In the genomic region with DNA sequence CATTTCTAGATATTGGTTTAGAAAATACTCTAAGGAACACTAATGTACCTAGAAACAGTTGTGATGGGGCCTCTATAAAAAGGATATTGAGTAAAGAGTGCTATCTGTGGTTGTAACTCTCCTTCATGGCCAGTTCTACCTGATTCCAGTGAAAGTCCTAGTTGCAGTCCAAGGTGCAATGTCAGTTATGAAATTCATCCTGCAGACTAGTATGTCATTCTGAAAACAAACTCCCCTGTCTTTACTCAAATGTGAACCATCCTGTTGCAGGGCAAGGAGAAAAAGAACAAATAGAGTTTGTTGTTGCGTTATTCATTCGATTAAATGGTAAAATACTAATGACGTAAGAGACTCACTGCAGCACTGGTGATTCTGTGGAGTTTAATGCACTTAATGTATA, we compare ENCODE assay signal across 1 cellular context.
TF ChIP-seq lines count a peak whose summit lies in the region.

No MANE protein-coding gene starts in this region.

TF ChIP-seq in HepG2, 621 proteins besides CTCF, POLR2A, EP300 and RAD21 (continued from another document and continues in another):
- TF ChIP-seq PREB (CRISPR knock-in tag; IDR thresholded peaks at IDR 0.05) (no peak), PHF21A (CRISPR knock-in tag; IDR thresholded peaks at IDR 0.05) (peak; percentile 41; the same call in 1 of the 2 replicates), SIN3B (IDR thresholded peaks at IDR 0.05; ENCODE audit: low read length) (no peak), ZFP90 (CRISPR knock-in tag; IDR thresholded peaks at IDR 0.05; ENCODE audit: borderline replicate concordance) (no peak), PAF1 (CRISPR knock-in tag; IDR thresholded peaks at IDR 0.05) (no peak), STAG1 (CRISPR knock-in tag; IDR thresholded peaks at IDR 0.05) (no peak), MBNL3 (CRISPR knock-in tag; conservative IDR thresholded peaks at IDR 0.05) (no peak), SRF (IDR thresholded peaks at IDR 0.05; ENCODE audit: low read depth, low read length) (no peak), TCF7 (IDR thresholded peaks at IDR 0.05; ENCODE audit: low read depth) (no peak), TEF (CRISPR knock-in tag; IDR thresholded peaks at IDR 0.05) (no peak), KLF13 (CRISPR knock-in tag; IDR thresholded peaks at IDR 0.05) (no peak), DRAP1 (CRISPR knock-in tag; IDR thresholded peaks at IDR 0.05) (no peak), MBD4 (IDR thresholded peaks at IDR 0.05; ENCODE audit: borderline replicate concordance, low read length) (no peak), PHF20 (CRISPR knock-in tag; IDR thresholded peaks at IDR 0.05) (no peak), GPN1 (CRISPR knock-in tag; IDR thresholded peaks at IDR 0.05; ENCODE audit: borderline replicate concordance) (no peak), ZNF432 (CRISPR knock-in tag; IDR thresholded peaks at IDR 0.05; ENCODE audit: borderline replicate concordance) (no peak), ELF3 (CRISPR knock-in tag; IDR thresholded peaks at IDR 0.05) (no peak), HNF4G (IDR thresholded peaks at IDR 0.05; ENCODE audit: borderline replicate concordance, low read depth, low read length) (peak; percentile 69; the same call in 1 of the 2 replicates), HNF4G (CRISPR knock-in tag; IDR thresholded peaks at IDR 0.05; ENCODE audit: borderline replicate concordance, low read depth) (peak; percentile 55; the same call in 1 of the 2 replicates), AKNA (CRISPR knock-in tag; IDR thresholded peaks at IDR 0.05; ENCODE audit: borderline replicate concordance) (no peak), SP1 (IDR thresholded peaks at IDR 0.05) (no peak), SP1 (CRISPR knock-in tag; IDR thresholded peaks at IDR 0.05) (no peak)
- TF ChIP-seq, protein P1, sequence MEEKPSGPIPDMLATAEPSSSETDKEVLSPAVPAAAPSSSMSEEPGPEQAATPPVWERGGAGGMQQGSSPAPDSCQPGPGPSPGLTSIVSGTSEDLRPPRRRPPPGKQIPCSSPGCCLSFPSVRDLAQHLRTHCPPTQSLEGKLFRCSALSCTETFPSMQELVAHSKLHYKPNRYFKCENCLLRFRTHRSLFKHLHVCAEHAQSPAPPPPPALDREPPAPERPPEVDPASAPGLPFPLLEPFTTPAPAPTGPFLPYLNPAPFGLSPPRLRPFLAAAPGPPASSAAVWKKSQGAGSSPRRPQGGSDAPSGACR (CRISPR knock-in tag; IDR thresholded peaks at IDR 0.05) = no peak
- TF ChIP-seq, protein P2, sequence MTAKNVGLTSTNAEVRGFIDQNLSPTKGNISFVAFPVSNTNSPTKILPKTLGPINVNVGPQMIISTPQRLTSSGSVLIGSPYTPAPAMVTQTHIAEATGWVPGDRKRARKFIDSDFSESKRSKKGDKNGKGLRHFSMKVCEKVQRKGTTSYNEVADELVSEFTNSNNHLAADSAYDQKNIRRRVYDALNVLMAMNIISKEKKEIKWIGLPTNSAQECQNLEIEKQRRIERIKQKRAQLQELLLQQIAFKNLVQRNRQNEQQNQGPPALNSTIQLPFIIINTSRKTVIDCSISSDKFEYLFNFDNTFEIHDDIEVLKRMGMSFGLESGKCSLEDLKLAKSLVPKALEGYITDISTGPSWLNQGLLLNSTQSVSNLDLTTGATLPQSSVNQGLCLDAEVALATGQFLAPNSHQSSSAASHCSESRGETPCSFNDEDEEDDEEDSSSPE (CRISPR knock-in tag; IDR thresholded peaks at IDR 0.05) = no peak
- TF ChIP-seq, protein P3, sequence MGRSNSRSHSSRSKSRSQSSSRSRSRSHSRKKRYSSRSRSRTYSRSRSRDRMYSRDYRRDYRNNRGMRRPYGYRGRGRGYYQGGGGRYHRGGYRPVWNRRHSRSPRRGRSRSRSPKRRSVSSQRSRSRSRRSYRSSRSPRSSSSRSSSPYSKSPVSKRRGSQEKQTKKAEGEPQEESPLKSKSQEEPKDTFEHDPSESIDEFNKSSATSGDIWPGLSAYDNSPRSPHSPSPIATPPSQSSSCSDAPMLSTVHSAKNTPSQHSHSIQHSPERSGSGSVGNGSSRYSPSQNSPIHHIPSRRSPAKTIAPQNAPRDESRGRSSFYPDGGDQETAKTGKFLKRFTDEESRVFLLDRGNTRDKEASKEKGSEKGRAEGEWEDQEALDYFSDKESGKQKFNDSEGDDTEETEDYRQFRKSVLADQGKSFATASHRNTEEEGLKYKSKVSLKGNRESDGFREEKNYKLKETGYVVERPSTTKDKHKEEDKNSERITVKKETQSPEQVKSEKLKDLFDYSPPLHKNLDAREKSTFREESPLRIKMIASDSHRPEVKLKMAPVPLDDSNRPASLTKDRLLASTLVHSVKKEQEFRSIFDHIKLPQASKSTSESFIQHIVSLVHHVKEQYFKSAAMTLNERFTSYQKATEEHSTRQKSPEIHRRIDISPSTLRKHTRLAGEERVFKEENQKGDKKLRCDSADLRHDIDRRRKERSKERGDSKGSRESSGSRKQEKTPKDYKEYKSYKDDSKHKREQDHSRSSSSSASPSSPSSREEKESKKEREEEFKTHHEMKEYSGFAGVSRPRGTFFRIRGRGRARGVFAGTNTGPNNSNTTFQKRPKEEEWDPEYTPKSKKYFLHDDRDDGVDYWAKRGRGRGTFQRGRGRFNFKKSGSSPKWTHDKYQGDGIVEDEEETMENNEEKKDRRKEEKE (IDR thresholded peaks at IDR 0.05) = no peak
- TF ChIP-seq, protein P4, sequence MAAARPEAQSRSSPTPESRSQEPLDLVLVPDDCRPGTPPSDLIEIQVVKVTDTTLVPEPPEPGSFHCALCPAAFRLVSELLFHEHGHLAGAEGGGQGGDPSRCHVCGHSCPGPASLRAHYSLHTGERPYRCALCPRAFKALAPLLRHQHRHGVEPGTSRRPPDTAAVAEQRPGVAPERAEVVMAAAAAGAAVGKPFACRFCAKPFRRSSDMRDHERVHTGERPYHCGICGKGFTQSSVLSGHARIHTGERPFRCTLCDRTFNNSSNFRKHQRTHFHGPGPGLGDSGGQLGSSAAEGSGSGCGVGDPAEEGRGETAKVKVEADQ (CRISPR knock-in tag; IDR thresholded peaks at IDR 0.05; ENCODE audit: borderline replicate concordance) = no peak
- TF ChIP-seq, protein P5, sequence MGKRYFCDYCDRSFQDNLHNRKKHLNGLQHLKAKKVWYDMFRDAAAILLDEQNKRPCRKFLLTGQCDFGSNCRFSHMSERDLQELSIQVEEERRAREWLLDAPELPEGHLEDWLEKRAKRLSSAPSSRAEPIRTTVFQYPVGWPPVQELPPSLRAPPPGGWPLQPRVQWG (CRISPR knock-in tag; IDR thresholded peaks at IDR 0.05; ENCODE audit: borderline replicate concordance, low read depth) = no peak
- TF ChIP-seq, protein P6, sequence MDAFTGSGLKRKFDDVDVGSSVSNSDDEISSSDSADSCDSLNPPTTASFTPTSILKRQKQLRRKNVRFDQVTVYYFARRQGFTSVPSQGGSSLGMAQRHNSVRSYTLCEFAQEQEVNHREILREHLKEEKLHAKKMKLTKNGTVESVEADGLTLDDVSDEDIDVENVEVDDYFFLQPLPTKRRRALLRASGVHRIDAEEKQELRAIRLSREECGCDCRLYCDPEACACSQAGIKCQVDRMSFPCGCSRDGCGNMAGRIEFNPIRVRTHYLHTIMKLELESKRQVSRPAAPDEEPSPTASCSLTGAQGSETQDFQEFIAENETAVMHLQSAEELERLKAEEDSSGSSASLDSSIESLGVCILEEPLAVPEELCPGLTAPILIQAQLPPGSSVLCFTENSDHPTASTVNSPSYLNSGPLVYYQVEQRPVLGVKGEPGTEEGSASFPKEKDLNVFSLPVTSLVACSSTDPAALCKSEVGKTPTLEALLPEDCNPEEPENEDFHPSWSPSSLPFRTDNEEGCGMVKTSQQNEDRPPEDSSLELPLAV (CRISPR knock-in tag; conservative IDR thresholded peaks at IDR 0.05; ENCODE audit: low read depth) = no peak
- TF ChIP-seq, protein P7, sequence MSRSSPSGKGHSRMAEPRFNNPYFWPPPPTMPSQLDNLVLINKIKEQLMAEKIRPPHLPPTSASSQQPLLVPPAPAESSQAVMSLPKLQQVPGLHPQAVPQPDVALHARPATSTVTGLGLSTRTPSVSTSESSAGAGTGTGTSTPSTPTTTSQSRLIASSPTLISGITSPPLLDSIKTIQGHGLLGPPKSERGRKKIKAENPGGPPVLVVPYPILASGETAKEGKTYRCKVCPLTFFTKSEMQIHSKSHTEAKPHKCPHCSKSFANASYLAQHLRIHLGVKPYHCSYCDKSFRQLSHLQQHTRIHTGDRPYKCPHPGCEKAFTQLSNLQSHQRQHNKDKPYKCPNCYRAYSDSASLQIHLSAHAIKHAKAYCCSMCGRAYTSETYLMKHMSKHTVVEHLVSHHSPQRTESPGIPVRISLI (CRISPR knock-in tag; IDR thresholded peaks at IDR 0.05; ENCODE audit: borderline replicate concordance) = no peak
- TF ChIP-seq, protein P8, sequence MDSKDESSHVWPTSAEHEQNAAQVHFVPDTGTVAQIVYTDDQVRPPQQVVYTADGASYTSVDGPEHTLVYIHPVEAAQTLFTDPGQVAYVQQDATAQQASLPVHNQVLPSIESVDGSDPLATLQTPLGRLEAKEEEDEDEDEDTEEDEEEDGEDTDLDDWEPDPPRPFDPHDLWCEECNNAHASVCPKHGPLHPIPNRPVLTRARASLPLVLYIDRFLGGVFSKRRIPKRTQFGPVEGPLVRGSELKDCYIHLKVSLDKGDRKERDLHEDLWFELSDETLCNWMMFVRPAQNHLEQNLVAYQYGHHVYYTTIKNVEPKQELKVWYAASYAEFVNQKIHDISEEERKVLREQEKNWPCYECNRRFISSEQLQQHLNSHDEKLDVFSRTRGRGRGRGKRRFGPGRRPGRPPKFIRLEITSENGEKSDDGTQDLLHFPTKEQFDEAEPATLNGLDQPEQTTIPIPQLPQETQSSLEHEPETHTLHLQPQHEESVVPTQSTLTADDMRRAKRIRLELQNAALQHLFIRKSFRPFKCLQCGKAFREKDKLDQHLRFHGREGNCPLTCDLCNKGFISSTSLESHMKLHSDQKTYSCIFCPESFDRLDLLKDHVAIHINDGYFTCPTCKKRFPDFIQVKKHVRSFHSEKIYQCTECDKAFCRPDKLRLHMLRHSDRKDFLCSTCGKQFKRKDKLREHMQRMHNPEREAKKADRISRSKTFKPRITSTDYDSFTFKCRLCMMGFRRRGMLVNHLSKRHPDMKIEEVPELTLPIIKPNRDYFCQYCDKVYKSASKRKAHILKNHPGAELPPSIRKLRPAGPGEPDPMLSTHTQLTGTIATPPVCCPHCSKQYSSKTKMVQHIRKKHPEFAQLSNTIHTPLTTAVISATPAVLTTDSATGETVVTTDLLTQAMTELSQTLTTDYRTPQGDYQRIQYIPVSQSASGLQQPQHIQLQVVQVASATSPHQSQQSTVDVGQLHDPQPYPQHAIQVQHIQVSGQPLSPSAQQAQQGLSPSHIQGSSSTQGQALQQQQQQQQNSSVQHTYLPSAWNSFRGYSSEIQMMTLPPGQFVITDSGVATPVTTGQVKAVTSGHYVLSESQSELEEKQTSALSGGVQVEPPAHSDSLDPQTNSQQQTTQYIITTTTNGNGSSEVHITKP (CRISPR knock-in tag; IDR thresholded peaks at IDR 0.05; ENCODE audit: low read depth) = peak; percentile 87
